Comparison of ENCODE assay signal across 2 cellular contexts in genomic region chr14:24238123-24238522, GRCh38.
TF ChIP-seq lines count a peak whose summit lies in the region.

No MANE protein-coding gene starts in this region.

TF ChIP-seq in SK-N-SH, 30 proteins besides CTCF, POLR2A, EP300 and RAD21 (continued from another document):
- no peak for TF ChIP-seq USF1 (IDR thresholded peaks at IDR 0.05; ENCODE audit: borderline replicate concordance, low read depth)

TF ChIP-seq in SK-N-SH treated with all-trans-retinoic acid at 6 μM for 48 hours, 23 proteins besides CTCF, POLR2A, EP300 and RAD21 (continued from another document):
- TF ChIP-seq TSHZ2 (CRISPR knock-in tag; IDR thresholded peaks at IDR 0.05) (no peak), ZNF8 (CRISPR knock-in tag; IDR thresholded peaks at IDR 0.05) (no peak), ISL1 (CRISPR knock-in tag; IDR thresholded peaks at IDR 0.05) (no peak)
